ENCODE assay signal across 33 cellular contexts in genomic region chr9:76863832-76864231, GRCh38. TPM values are rescaled to one million over a fixed set of nuclear protein-coding genes. Genes with fewer than 3 reads are reported as not detected.
"Had no signal": no experiment of that assay in that cellular context is flagged by ENCODE, and none has a peak within 500 bp of the region (broad histone marks: within the 10 kb centered on the region; RNA-seq: fewer than 3 reads in every experiment).

No MANE protein-coding gene starts in this region.

- H3K9ac ChIP-seq: KMS-11 had no signal

- H3K4me1 ChIP-seq: adrenal gland, Peyer's patch had no signal

- H3K9me3 ChIP-seq: adrenal gland, Peyer's patch had no signal

- H3K36me3 ChIP-seq: adrenal gland, Peyer's patch had no signal

- H3K27me3 ChIP-seq: adrenal gland, Peyer's patch had no signal

- H3K27ac ChIP-seq: adrenal gland, KMS-11, VCaP had no signal

- DNase-seq: activated B cell treated with CpG ODN at 0.5 μM for 24 hours; activated CD4-positive, alpha-beta memory T cell treated with anti-CD3 and anti-CD28 coated beads for 36 hours; activated CD4-positive, alpha-beta T cell treated with anti-CD3 and anti-CD28 coated beads for 4 hours; activated CD4-positive, alpha-beta T cell treated with anti-CD3 and anti-CD28 coated beads, Interleukin-2, amount 50 U/mL, for 1 hour; activated CD4-positive, CD25-positive, alpha-beta regulatory T cell treated with anti-CD3 and anti-CD28 coated beads, Interleukin-2, amount 50 U/mL, for 72 hours; activated CD8-positive, alpha-beta memory T cell treated with anti-CD3 and anti-CD28 coated beads, Interleukin-2, amount 50 U/mL, for 4 hours; activated gamma-delta T cell treated with Interleukin-2 at 50 U/mL for 16 hours; activated naive CD4-positive, alpha-beta T cell treated with anti-CD3 and anti-CD28 coated beads for 36 hours; activated T-cell treated with anti-CD3 and anti-CD28 coated beads for 4 hours; activated T-cell treated with anti-CD3 and anti-CD28 coated beads, Interleukin-2, amount 50 U/mL, for 4 hours; adrenal gland; MM.1S; MV-4-11; NCI-H1092; NCI-H1436 treated with DMSO at 0.1 percent for 48 hours; NCI-H1694 treated with DMSO at 0.1 percent for 48 hours; NCI-H2029; NCI-H2171; NCI-H510A; NCI-H526; NCI-H748 treated with DMSO at 0.1 percent for 48 hours; NK-92 treated with Interleukin-12 subunit alpha and Interleukin-12 subunit beta, amount 100 ng/mL, for 24 hours; PC-3; Peyer's patch; RPMI8226; SIG-M5; T-helper 1 cell; T-helper 2 cell; T-helper 9 cell had no signal

- ATAC-seq: activated naive CD4-positive, alpha-beta T cell treated with anti-CD3 and anti-CD28 coated beads, Interleukin-2, amount 50 U/mL, for 72 hours; activated T-cell treated with anti-CD3 and anti-CD28 coated beads, Interleukin-2, amount 50 U/mL, for 4 hours; PC-3; SK-N-SH treated with all-trans-retinoic acid at 6 μM for 48 hours had no signal

- H3K4me3 ChIP-seq: adrenal gland, Peyer's patch had no signal

- H3K4me2 ChIP-seq: KMS-11 had no signal

RNA-seq across cellular contexts. Expression of gene PRUNE2, which starts 42.1 kb away (rescaled TPM):
- total RNA-seq: activated B cell treated with CpG ODN at 0.5 μM for 24 hours, PC-3 had no signal
